10 cellular contexts compared by ENCODE assay signal in genomic region chr14:102922490-102923200, GRCh38. TPM values are rescaled to one million over a fixed set of nuclear protein-coding genes. Genes with fewer than 3 reads are reported as not detected.
DNase-seq lines count a peak whose midpoint lies in the region; ATAC-seq and TF ChIP-seq lines count a peak whose summit lies in the region.
"Had no signal": no experiment of that assay in that cellular context is flagged by ENCODE, and none has a peak within 500 bp of the region (broad histone marks: within the 10 kb centered on the region; RNA-seq: fewer than 3 reads in every experiment).

TSS of gene AMN (plus strand) at chr14:102922663. CDS start at chr14:102922689, 26 bp downstream.

- no peak within 1 kb of the TSS for H3K27ac ChIP-seq in brain microvascular endothelial cell
- H3K27ac ChIP-seq in liver (ENCODE audit: low read depth in 1 of 2, low read length in 2 of 2): no peak within 1 kb of the TSS

- peak within 1 kb of the TSS in 1 of 2 donors; percentile 6 for H3K9ac ChIP-seq in liver (ENCODE audit: low read depth in 1 of 2, low read length in 2 of 2)

- TF ChIP-seq CTCF in brain microvascular endothelial cell (IDR thresholded peaks at IDR 0.05; ENCODE audit: low read depth, low read length, missing control alignments) (no peak), liver (IDR thresholded peaks at IDR 0.05; ENCODE audit: low read depth, low read length, missing input control) (no peak)

- peak within 1 kb of the TSS; percentile 31 for H3K4me3 ChIP-seq in brain microvascular endothelial cell (ENCODE audit: low read depth, low read length)
- H3K4me3 ChIP-seq in liver (ENCODE audit: low read depth in 1 of 3, low read length in 3 of 3): peak within 1 kb of the TSS; percentile 46 to 77 (median 68)

- H3K4me1 ChIP-seq in liver (ENCODE audit: control insufficient read depth in 4 of 4, insufficient read depth in 4 of 4, low read length in 3 of 4): peaks cover 9 to 23% (median 16%) of the 10 kb centered on the region in 4 donors

- peak; percentile 47 for DNase-seq in stimulated activated CD4-positive, alpha-beta T cell treated with anti-CD3 and anti-CD28 coated beads, Interleukin-15, amount 100 ng/mL, for 24 hours
- no peak for DNase-seq in stimulated activated CD4-positive, alpha-beta T cell treated with anti-CD3 and anti-CD28 coated beads, Interleukin-4, amount 100 ng/mL, for 1 hour
- no peak for DNase-seq in brain microvascular endothelial cell
- DNase-seq in NCI-H146 treated with DMSO at 0.1 percent for 48 hours (lab: John Stamatoyannopoulos, UW; ENCODE audit: unreplicated experiment): no peak
- DNase-seq in SHP77 (lab: John Stamatoyannopoulos, UW): no peak
- DNase-seq: GF-D8, nucleus accumbens had no signal

- TF ChIP-seq RAD21 in liver (IDR thresholded peaks at IDR 0.05): no peak

- peaks cover 30% of the 10 kb centered on the region for H3K27me3 ChIP-seq in brain microvascular endothelial cell (replicated peaks)
- peaks cover 0 to 2% (median 0%) of the 10 kb centered on the region in 4 donors for H3K27me3 ChIP-seq in liver (ENCODE audit: control insufficient read depth in 4 of 4, insufficient read depth in 4 of 4, low read length in 3 of 4)

- in situ Hi-C loops in brain microvascular endothelial cell (cut with HindIII; ENCODE audit: low pct_ligation_motif_present, low sequenced_read_pairs): no loop called here

- no peak for ATAC-seq in GM21723 (IDR thresholded peaks at IDR 0.05; ENCODE audit: unreplicated experiment)
- no peak for ATAC-seq in HG03457 (IDR thresholded peaks at IDR 0.05; ENCODE audit: unreplicated experiment)

- H3K36me3 ChIP-seq in brain microvascular endothelial cell (replicated peaks) (no peaks in the 10 kb centered on the region), liver (ENCODE audit: control insufficient read depth in 4 of 4, insufficient read depth in 3 of 4, low read depth in 1 of 4, low read length in 3 of 4) (no peaks in the 10 kb centered on the region)

- no peaks in the 10 kb centered on the region for H3K9me3 ChIP-seq in liver (ENCODE audit: control insufficient read depth in 4 of 4, low read length in 3 of 4)

- 7% methylated on average over 56 of the region's 56 CpGs for WGBS in liver

TF ChIP-seq in liver, 16 proteins besides CTCF, POLR2A, EP300 and RAD21:
- TF ChIP-seq JUND (IDR thresholded peaks at IDR 0.05) (no peak), RXRA (IDR thresholded peaks at IDR 0.05) (peak in 1 of 2 donors; percentile 76), HNF4G (IDR thresholded peaks at IDR 0.05) (peak; percentile 33), EGR1 (IDR thresholded peaks at IDR 0.05; ENCODE audit: low read depth in 2 of 2) (no peak), HNF4A (conservative IDR thresholded peaks at IDR 0.05) (peak in 1 of 2 donors; percentile 82), YY1 (IDR thresholded peaks at IDR 0.05) (no peak), TAF1 (conservative IDR thresholded peaks at IDR 0.05) (no peak), SP1 (IDR thresholded peaks at IDR 0.05) (peak; percentile 43), GABPA (IDR thresholded peaks at IDR 0.05 in 1 of 2, conservative IDR thresholded peaks at IDR 0.05 in 1 of 2) (no peak), FOXA2 (IDR thresholded peaks at IDR 0.05) (no peak), FOXA1 (IDR thresholded peaks at IDR 0.05) (no peak), NR2F2 (IDR thresholded peaks at IDR 0.05) (no peak)
- TF ChIP-seq, protein P1, sequence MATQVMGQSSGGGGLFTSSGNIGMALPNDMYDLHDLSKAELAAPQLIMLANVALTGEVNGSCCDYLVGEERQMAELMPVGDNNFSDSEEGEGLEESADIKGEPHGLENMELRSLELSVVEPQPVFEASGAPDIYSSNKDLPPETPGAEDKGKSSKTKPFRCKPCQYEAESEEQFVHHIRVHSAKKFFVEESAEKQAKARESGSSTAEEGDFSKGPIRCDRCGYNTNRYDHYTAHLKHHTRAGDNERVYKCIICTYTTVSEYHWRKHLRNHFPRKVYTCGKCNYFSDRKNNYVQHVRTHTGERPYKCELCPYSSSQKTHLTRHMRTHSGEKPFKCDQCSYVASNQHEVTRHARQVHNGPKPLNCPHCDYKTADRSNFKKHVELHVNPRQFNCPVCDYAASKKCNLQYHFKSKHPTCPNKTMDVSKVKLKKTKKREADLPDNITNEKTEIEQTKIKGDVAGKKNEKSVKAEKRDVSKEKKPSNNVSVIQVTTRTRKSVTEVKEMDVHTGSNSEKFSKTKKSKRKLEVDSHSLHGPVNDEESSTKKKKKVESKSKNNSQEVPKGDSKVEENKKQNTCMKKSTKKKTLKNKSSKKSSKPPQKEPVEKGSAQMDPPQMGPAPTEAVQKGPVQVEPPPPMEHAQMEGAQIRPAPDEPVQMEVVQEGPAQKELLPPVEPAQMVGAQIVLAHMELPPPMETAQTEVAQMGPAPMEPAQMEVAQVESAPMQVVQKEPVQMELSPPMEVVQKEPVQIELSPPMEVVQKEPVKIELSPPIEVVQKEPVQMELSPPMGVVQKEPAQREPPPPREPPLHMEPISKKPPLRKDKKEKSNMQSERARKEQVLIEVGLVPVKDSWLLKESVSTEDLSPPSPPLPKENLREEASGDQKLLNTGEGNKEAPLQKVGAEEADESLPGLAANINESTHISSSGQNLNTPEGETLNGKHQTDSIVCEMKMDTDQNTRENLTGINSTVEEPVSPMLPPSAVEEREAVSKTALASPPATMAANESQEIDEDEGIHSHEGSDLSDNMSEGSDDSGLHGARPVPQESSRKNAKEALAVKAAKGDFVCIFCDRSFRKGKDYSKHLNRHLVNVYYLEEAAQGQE (IDR thresholded peaks at IDR 0.05): no peak
- TF ChIP-seq, protein P2, sequence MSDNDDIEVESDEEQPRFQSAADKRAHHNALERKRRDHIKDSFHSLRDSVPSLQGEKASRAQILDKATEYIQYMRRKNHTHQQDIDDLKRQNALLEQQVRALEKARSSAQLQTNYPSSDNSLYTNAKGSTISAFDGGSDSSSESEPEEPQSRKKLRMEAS (IDR thresholded peaks at IDR 0.05): no peak
- TF ChIP-seq, protein P3, sequence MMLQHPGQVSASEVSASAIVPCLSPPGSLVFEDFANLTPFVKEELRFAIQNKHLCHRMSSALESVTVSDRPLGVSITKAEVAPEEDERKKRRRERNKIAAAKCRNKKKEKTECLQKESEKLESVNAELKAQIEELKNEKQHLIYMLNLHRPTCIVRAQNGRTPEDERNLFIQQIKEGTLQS (IDR thresholded peaks at IDR 0.05): no peak
- TF ChIP-seq, protein P4, sequence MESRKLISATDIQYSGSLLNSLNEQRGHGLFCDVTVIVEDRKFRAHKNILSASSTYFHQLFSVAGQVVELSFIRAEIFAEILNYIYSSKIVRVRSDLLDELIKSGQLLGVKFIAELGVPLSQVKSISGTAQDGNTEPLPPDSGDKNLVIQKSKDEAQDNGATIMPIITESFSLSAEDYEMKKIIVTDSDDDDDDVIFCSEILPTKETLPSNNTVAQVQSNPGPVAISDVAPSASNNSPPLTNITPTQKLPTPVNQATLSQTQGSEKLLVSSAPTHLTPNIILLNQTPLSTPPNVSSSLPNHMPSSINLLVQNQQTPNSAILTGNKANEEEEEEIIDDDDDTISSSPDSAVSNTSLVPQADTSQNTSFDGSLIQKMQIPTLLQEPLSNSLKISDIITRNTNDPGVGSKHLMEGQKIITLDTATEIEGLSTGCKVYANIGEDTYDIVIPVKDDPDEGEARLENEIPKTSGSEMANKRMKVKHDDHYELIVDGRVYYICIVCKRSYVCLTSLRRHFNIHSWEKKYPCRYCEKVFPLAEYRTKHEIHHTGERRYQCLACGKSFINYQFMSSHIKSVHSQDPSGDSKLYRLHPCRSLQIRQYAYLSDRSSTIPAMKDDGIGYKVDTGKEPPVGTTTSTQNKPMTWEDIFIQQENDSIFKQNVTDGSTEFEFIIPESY (IDR thresholded peaks at IDR 0.05): no peak

RNA-seq across cellular contexts. Expression of gene AMN, which starts in this region (rescaled TPM):
- total RNA-seq in liver: 10 to 100 TPM in 1 of 2 donors, 1 to 10 TPM in 1; 2.1 to 51.2 TPM
- polyA plus RNA-seq in liver: 10 to 100 TPM in 1 of 2 donors, 1 to 10 TPM in 1; 5.1 to 12.1 TPM
